In the genomic region with DNA sequence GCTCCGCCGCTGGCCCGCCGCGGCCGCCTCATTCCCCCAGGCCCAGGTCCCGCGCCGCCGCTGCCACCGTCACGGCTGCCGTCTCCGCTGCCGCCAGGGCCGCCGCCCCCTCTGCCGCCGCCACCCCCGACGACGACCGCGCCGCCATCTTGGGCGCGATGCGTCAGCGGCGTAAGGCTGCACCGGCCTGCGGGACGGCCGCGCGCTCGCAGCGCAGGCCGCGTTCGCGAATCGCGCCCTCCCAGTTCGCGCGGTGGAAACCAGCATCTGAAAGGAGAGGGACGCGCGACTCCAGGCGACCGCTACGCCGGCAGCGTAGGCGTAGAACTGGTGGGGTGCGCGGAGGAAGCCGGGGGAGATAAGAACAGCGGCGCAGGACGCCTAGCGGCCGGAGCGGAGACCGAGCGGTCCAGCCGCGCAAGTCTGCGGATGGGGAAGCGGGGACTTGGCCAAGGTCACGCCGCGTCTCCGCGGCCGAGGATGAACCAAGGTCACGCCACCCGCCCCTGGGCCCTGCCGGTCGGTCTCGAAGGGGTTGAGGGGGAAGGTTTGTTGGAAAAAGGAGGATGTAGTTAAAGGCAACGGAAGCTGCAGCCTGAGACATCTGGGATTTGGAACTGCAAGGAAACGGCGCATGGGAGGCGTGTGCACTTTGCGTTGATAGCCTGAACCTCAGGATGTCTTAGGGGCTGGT, we compare ENCODE assay signal across 8 cellular contexts. TPM values are rescaled to one million over a fixed set of nuclear protein-coding genes. Genes with fewer than 3 reads are reported as not detected.
A peak's percentile ranks its signal among the peaks of the same experiment; 100 is the strongest.
DNase-seq lines count a peak whose midpoint lies in the region; ATAC-seq and TF ChIP-seq lines count a peak whose summit lies in the region.

A gene (minus strand): TSS at position 173 of the 694 bp plus-strand sequence. CDS start 307 bp downstream, outside the sequence.

- H3K4me2 ChIP-seq in SK-N-SH: peak within 1 kb of the TSS; percentile 90
- peak within 1 kb of the TSS; percentile 97 for H3K4me2 ChIP-seq in osteoblast (ENCODE audit: insufficient read depth, low read length)

- DNase-seq in GM10248 (ENCODE audit: extremely low spot score): peak; percentile 94
- peak; percentile 86 for DNase-seq in NCI-H1048 (lab: John Stamatoyannopoulos, UW)
- peak; percentile 96 for DNase-seq in SK-N-SH
- DNase-seq in glomerular visceral epithelial cell (ENCODE audit: extremely low spot score): peak; percentile 91
- peak; percentile 99 for DNase-seq in osteoblast (ENCODE audit: insufficient read length, low spot score, missing footprints)
- peak; percentile 85 for DNase-seq in thoracic aorta (ENCODE audit: low spot score)

- peaks cover 15% of the 10 kb centered on the region for H4K20me1 ChIP-seq in SK-N-SH (ENCODE audit: insufficient read depth)
- peaks cover 25% of the 10 kb centered on the region for H4K20me1 ChIP-seq in osteoblast (ENCODE audit: insufficient read depth, low read length)

- H2AFZ ChIP-seq in SK-N-SH (ENCODE audit: low read depth) (peak within 1 kb of the TSS; percentile 93), osteoblast (ENCODE audit: low read length) (peak within 1 kb of the TSS; percentile 97)

- H3K27ac ChIP-seq in SK-N-SH (ENCODE audit: low read depth in 2 of 2, low read length in 1 of 2) (peak within 1 kb of the TSS; percentile 62 to 87), osteoblast (ENCODE audit: low read depth, low read length) (peak within 1 kb of the TSS; percentile 58), thoracic aorta (peak within 1 kb of the TSS; percentile 89 to 97)

- CTCF ChIA-PET in GM10248 (lab: Yijun Ruan, JAX): interaction anchor here (0.7 to 5.8 kb wide), 9 partner anchors 22 to 197 kb away, joined by 3 to 40 read pairs (median 4); a partner anchor contains a TSS
- CTCF ChIA-PET in SK-N-SH (lab: Yijun Ruan, JAX): interaction anchor here (0.6 to 4.0 kb wide), 10 partner anchors 11 to 196 kb away, joined by 3 to 44 read pairs (median 3); a partner anchor contains a TSS

- H3K9me3 Mint-ChIP-seq in activated naive CD4-positive, alpha-beta T cell treated with anti-CD3 and anti-CD28 coated beads, Interleukin-2, amount 50 U/mL, for 24 hours: no peaks in the 10 kb centered on the region

- peak within 1 kb of the TSS; percentile 94 for H3K9ac ChIP-seq in SK-N-SH

- POLR2A ChIA-PET in GM10248 (lab: Yijun Ruan, JAX) (no interaction called here), SK-N-SH (lab: Yijun Ruan, JAX) (interaction anchor here (1.0 to 1.1 kb wide), 2 partner anchors 9 to 33 kb away, joined by 3 to 4 read pairs; a partner anchor contains a TSS)

- no peaks in the 10 kb centered on the region for H3K27me3 Mint-ChIP-seq in activated naive CD4-positive, alpha-beta T cell treated with anti-CD3 and anti-CD28 coated beads, Interleukin-2, amount 50 U/mL, for 24 hours

- H3K4me1 Mint-ChIP-seq in activated naive CD4-positive, alpha-beta T cell treated with anti-CD3 and anti-CD28 coated beads, Interleukin-2, amount 50 U/mL, for 24 hours: peaks cover 23% of the 10 kb centered on the region

- no peaks in the 10 kb centered on the region for H3K9me2 ChIP-seq in SK-N-SH

- H3K4me3 ChIP-seq in SK-N-SH (ENCODE audit: low read depth in 2 of 2, low read length in 1 of 2): peak within 1 kb of the TSS; percentile 76 to 92
- H3K4me3 ChIP-seq in osteoblast (ENCODE audit: insufficient read depth, low read length): peak within 1 kb of the TSS; percentile 93
- H3K4me3 ChIP-seq in thoracic aorta: peak within 1 kb of the TSS; percentile 99

- TF ChIP-seq RAD21 in SK-N-SH (IDR thresholded peaks at IDR 0.05; ENCODE audit: low read length): peak; percentile 66

- H3K79me2 ChIP-seq in SK-N-SH (ENCODE audit: insufficient read depth) (peaks cover 47% of the 10 kb centered on the region), osteoblast (ENCODE audit: insufficient read depth, low read length) (peaks cover 49% of the 10 kb centered on the region)

- H3K4me3 Mint-ChIP-seq in activated naive CD4-positive, alpha-beta T cell treated with anti-CD3 and anti-CD28 coated beads, Interleukin-2, amount 50 U/mL, for 24 hours: peak within 1 kb of the TSS; percentile 97

- no peaks in the 10 kb centered on the region for H3K36me3 ChIP-seq in SK-N-SH (replicated peaks in 1 of 2; ENCODE audit: control insufficient read depth in 1 of 2, insufficient read depth in 2 of 2, low read length in 1 of 2)
- H3K36me3 ChIP-seq in osteoblast (ENCODE audit: insufficient read depth, low read length): no peaks in the 10 kb centered on the region
- no peaks in the 10 kb centered on the region for H3K36me3 ChIP-seq in thoracic aorta

- peaks cover 12% of the 10 kb centered on the region for H3F3A ChIP-seq in SK-N-SH (replicated peaks; ENCODE audit: insufficient read depth)

- ATAC-seq in HG02588 (IDR thresholded peaks at IDR 0.05; ENCODE audit: unreplicated experiment) (peak; percentile 84), thoracic aorta (ENCODE audit: insufficient number of reproducible peaks, low FRiP score, low read depth) (peak; percentile 83)

- H3K36me3 Mint-ChIP-seq in activated naive CD4-positive, alpha-beta T cell treated with anti-CD3 and anti-CD28 coated beads, Interleukin-2, amount 50 U/mL, for 24 hours: no peaks in the 10 kb centered on the region

- peaks cover 3 to 11% of the 10 kb centered on the region in 2 experiments; a peak in 2 of 4 replicates for H3K4me1 ChIP-seq in SK-N-SH (ENCODE audit: control insufficient read depth in 1 of 2, insufficient read depth in 2 of 2, low read depth in 1 of 2, low read length in 1 of 2)
- peaks cover 7% of the 10 kb centered on the region for H3K4me1 ChIP-seq in osteoblast (ENCODE audit: insufficient read depth, low read length)
- peaks cover 26 to 29% of the 10 kb centered on the region in 2 donors for H3K4me1 ChIP-seq in thoracic aorta (ENCODE audit: control insufficient read depth in 1 of 2, low read depth in 2 of 2)

- peak within 1 kb of the TSS; percentile 64 for H3K27ac Mint-ChIP-seq in activated naive CD4-positive, alpha-beta T cell treated with anti-CD3 and anti-CD28 coated beads, Interleukin-2, amount 50 U/mL, for 24 hours

- no peaks in the 10 kb centered on the region for H3K27me3 ChIP-seq in SK-N-SH (ENCODE audit: insufficient read depth)
- H3K27me3 ChIP-seq in osteoblast (ENCODE audit: insufficient read depth, low read length): no peaks in the 10 kb centered on the region
- H3K27me3 ChIP-seq in thoracic aorta (replicated peaks; ENCODE audit: insufficient read depth): no peaks in the 10 kb centered on the region

- peak; percentile 85 for TF ChIP-seq CTCF in GM10248 (IDR thresholded peaks at IDR 0.05; ENCODE audit: control extremely low read depth, extremely low read depth, low read depth, missing control alignments)
- TF ChIP-seq CTCF in SK-N-SH (IDR thresholded peaks at IDR 0.05): peak; percentile 78
- TF ChIP-seq CTCF in osteoblast (IDR thresholded peaks at IDR 0.05; ENCODE audit: extremely low read depth, low read depth, low read length): peak; percentile 78
- peak; percentile 84 for TF ChIP-seq CTCF in thoracic aorta (IDR thresholded peaks at IDR 0.05)

- 3% methylated on average over 26 of the region's 87 CpGs for WGBS in SK-N-SH (ENCODE audit: low lambda C conversion rate)

- no peak; a peak in 1 of 4 replicates for TF ChIP-seq EP300 in SK-N-SH (IDR thresholded peaks at IDR 0.05; ENCODE audit: borderline replicate concordance in 1 of 2, low read depth in 1 of 2, low read length in 1 of 2)

- H3K9me3 ChIP-seq in SK-N-SH (no peaks in the 10 kb centered on the region), osteoblast (ENCODE audit: low read depth, low read length) (no peaks in the 10 kb centered on the region), thoracic aorta (no peaks in the 10 kb centered on the region)

TF ChIP-seq in SK-N-SH, 30 proteins besides CTCF, POLR2A, EP300 and RAD21 (continues in another document):
- no peak for TF ChIP-seq POLR2AphosphoS5 (IDR thresholded peaks at IDR 0.05; ENCODE audit: low read depth, low read length)
- TF ChIP-seq FOXJ3 (CRISPR knock-in tag; IDR thresholded peaks at IDR 0.05): no peak
- no peak for TF ChIP-seq SIN3A (IDR thresholded peaks at IDR 0.05; ENCODE audit: borderline replicate concordance, low read depth, low read length)
- TF ChIP-seq ELF1 (IDR thresholded peaks at IDR 0.05): no peak
- no peak for TF ChIP-seq CHD2 (IDR thresholded peaks at IDR 0.05; ENCODE audit: low read length, partially characterized antibody)
- TF ChIP-seq, protein P1, sequence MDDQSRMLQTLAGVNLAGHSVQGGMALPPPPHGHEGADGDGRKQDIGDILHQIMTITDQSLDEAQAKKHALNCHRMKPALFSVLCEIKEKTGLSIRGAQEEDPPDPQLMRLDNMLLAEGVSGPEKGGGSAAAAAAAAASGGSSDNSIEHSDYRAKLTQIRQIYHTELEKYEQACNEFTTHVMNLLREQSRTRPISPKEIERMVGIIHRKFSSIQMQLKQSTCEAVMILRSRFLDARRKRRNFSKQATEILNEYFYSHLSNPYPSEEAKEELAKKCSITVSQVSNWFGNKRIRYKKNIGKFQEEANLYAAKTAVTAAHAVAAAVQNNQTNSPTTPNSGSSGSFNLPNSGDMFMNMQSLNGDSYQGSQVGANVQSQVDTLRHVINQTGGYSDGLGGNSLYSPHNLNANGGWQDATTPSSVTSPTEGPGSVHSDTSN (IDR thresholded peaks at IDR 0.05): no peak
- TF ChIP-seq FOSL2 (IDR thresholded peaks at IDR 0.05; ENCODE audit: borderline replicate concordance, low read depth): peak; percentile 31; the same call in 1 of the 2 replicates
- peak; percentile 65 for TF ChIP-seq SMC3 (IDR thresholded peaks at IDR 0.05; ENCODE audit: low read depth, low read length)
- TF ChIP-seq, protein P2, sequence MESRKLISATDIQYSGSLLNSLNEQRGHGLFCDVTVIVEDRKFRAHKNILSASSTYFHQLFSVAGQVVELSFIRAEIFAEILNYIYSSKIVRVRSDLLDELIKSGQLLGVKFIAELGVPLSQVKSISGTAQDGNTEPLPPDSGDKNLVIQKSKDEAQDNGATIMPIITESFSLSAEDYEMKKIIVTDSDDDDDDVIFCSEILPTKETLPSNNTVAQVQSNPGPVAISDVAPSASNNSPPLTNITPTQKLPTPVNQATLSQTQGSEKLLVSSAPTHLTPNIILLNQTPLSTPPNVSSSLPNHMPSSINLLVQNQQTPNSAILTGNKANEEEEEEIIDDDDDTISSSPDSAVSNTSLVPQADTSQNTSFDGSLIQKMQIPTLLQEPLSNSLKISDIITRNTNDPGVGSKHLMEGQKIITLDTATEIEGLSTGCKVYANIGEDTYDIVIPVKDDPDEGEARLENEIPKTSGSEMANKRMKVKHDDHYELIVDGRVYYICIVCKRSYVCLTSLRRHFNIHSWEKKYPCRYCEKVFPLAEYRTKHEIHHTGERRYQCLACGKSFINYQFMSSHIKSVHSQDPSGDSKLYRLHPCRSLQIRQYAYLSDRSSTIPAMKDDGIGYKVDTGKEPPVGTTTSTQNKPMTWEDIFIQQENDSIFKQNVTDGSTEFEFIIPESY (IDR thresholded peaks at IDR 0.05; ENCODE audit: borderline replicate concordance, low read depth): peak; percentile 25; the same call in 1 of the 2 replicates
- TF ChIP-seq TCF12 (IDR thresholded peaks at IDR 0.05): no peak
- TF ChIP-seq FOXM1 (IDR thresholded peaks at IDR 0.05; ENCODE audit: low read depth): no peak

RNA-seq across cellular contexts. Expression of the gene that starts here (rescaled TPM):
- 11.9 and 14.4 TPM in 2 replicates for polyA plus RNA-seq in SK-N-SH (2012; rRNA removed)
- polyA plus RNA-seq in SK-N-SH (2012; cell fraction: cytosol; rRNA removed): 15.2 and 15.8 TPM in 2 replicates
- 9.5 and 14.0 TPM in 2 replicates for polyA plus RNA-seq in SK-N-SH (2012; cell fraction: nucleus; rRNA removed)
- total RNA-seq in osteoblast: 37.6 and 42.4 TPM in 2 replicates
- total RNA-seq in thoracic aorta: 10 to 100 TPM; 34.8 to 46.8 TPM

Comparison
In these comparisons a context has a peak if more than half of its experiments do, and no peak if none do; other contexts are left out.
1. Peak in every context shown above with its lines: DNase-seq, ATAC-seq, H3K4me3 ChIP-seq and H3K27ac ChIP-seq.